In genomic region chr15:52438047-52438446, GRCh38 we compare ENCODE assay signal across 1 cellular context.
TF ChIP-seq lines count a peak whose summit lies in the region.

No MANE protein-coding gene starts in this region.

TF ChIP-seq in GM12878, 131 proteins besides CTCF, POLR2A, EP300 and RAD21:
- TF ChIP-seq KLF5 (IDR thresholded peaks at IDR 0.05; ENCODE audit: partially characterized antibody) (no peak), RUNX3 (IDR thresholded peaks at IDR 0.05; ENCODE audit: low read length) (peak; percentile 39; the same call in 1 of the 2 replicates), NR2C2 (IDR thresholded peaks at IDR 0.05; ENCODE audit: borderline replicate concordance, control insufficient read depth, insufficient read length, low read depth) (no peak), HDAC2 (IDR thresholded peaks at IDR 0.05) (no peak), MTA3 (IDR thresholded peaks at IDR 0.05; ENCODE audit: borderline replicate concordance, low read length) (no peak)
